In the genomic region with DNA sequence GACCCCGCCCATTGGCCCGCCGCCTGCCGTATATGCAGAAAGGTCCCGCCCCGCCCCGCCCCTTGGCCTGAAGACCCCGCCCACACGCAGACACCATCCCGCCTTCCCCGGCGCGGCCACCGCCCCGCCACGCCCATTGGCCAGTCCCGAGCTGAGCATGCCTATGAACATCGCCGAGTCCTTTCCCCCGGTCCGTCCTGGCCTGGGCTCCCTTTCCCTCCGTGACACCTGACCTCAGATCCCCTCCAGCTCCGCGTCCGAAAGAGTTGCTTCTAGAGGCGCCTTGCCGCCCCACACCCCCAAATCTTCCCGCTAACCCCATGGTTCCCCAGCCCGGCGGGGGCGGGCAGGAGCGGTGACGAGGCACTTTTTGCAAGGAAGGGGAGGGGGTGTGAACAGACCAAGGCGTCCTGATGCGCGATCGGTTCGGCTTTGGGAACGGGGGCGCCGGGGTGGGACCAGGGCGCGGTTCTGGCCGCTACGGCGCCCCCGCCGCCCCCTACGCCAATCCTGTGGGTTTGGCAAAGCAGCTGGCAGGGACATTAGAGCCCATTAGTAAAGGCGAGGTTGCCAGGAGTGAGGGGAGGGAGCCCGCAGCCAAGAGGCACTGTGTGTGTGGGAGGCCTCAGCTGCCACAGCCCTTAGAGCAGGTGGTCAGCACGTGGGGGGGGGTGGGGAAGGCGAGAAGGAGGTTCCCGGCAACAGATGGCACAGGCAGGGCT, we compare ENCODE assay signal across 1 cellular context.
A peak's percentile ranks its signal among the peaks of the same experiment; 100 is the strongest.
TF ChIP-seq lines count a peak whose summit lies in the region.

No MANE protein-coding gene starts in this region.

TF ChIP-seq in K562, 482 proteins besides CTCF, POLR2A, EP300 and RAD21 (continued from another document and continues in another):
- TF ChIP-seq NBN (IDR thresholded peaks at IDR 0.05; ENCODE audit: low read depth), result peak; percentile 69; the same call in 1 of the 2 replicates
- peak; percentile 99 for TF ChIP-seq NFE2 (IDR thresholded peaks at IDR 0.05; ENCODE audit: low read depth)
- no peak for TF ChIP-seq HSF4 (CRISPR knock-in tag; IDR thresholded peaks at IDR 0.05; ENCODE audit: borderline replicate concordance)
- TF ChIP-seq ZNF830 (CRISPR knock-in tag; IDR thresholded peaks at IDR 0.05), result no peak
- TF ChIP-seq TCF7 (IDR thresholded peaks at IDR 0.05; ENCODE audit: borderline replicate concordance), result no peak
- peak; percentile 79 for TF ChIP-seq PRDM10 (IDR thresholded peaks at IDR 0.05; ENCODE audit: partially characterized antibody)
- TF ChIP-seq FOXM1 (IDR thresholded peaks at IDR 0.05; ENCODE audit: low read depth), result no peak
- 0 out of 2 replicates have a peak, but pooled peaks have one; percentile 29 for TF ChIP-seq FOXM1 (CRISPR knock-in tag; IDR thresholded peaks at IDR 0.05; ENCODE audit: low read depth)
- TF ChIP-seq SAFB2 (IDR thresholded peaks at IDR 0.05; ENCODE audit: borderline replicate concordance, low read depth, low read length, severe bottlenecking), result no peak
- TF ChIP-seq, protein P1, sequence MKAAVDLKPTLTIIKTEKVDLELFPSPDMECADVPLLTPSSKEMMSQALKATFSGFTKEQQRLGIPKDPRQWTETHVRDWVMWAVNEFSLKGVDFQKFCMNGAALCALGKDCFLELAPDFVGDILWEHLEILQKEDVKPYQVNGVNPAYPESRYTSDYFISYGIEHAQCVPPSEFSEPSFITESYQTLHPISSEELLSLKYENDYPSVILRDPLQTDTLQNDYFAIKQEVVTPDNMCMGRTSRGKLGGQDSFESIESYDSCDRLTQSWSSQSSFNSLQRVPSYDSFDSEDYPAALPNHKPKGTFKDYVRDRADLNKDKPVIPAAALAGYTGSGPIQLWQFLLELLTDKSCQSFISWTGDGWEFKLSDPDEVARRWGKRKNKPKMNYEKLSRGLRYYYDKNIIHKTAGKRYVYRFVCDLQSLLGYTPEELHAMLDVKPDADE (conservative IDR thresholded peaks at IDR 0.05; ENCODE audit: control insufficient read depth, low read depth, low read length), result 0 out of 2 replicates have a peak, but pooled peaks have one; percentile 32
- TF ChIP-seq E2F3 (CRISPR knock-in tag; IDR thresholded peaks at IDR 0.05), result 0 out of 2 replicates have a peak, but pooled peaks have one; percentile 30
- no peak for TF ChIP-seq SIRT6 (IDR thresholded peaks at IDR 0.05; ENCODE audit: low read depth, low read length)
- TF ChIP-seq CBFA2T2 (conservative IDR thresholded peaks at IDR 0.05), result peak; percentile 78
- TF ChIP-seq, protein P2, sequence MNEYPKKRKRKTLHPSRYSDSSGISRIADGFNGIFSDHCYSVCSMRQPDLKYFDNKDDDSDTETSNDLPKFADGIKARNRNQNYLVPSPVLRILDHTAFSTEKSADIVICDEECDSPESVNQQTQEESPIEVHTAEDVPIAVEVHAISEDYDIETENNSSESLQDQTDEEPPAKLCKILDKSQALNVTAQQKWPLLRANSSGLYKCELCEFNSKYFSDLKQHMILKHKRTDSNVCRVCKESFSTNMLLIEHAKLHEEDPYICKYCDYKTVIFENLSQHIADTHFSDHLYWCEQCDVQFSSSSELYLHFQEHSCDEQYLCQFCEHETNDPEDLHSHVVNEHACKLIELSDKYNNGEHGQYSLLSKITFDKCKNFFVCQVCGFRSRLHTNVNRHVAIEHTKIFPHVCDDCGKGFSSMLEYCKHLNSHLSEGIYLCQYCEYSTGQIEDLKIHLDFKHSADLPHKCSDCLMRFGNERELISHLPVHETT (CRISPR knock-in tag; conservative IDR thresholded peaks at IDR 0.05 in 1 of 2, IDR thresholded peaks at IDR 0.05 in 1 of 2), result peak in 1 of 2 experiments; percentile 81; a peak in 1 of 4 replicates
- TF ChIP-seq GATA2 (CRISPR knock-in tag; IDR thresholded peaks at IDR 0.05), result no peak
- no peak; the same call in 1 of the 2 replicates for TF ChIP-seq GTF2F1 (IDR thresholded peaks at IDR 0.05; ENCODE audit: low read depth, low read length)
- no peak for TF ChIP-seq STAG1 (CRISPR knock-in tag; IDR thresholded peaks at IDR 0.05; ENCODE audit: borderline replicate concordance)
- TF ChIP-seq SMC3 (conservative IDR thresholded peaks at IDR 0.05; ENCODE audit: insufficient read depth, low read depth, low read length), result 0 out of 2 replicates have a peak, but pooled peaks have one; percentile 1
- no peak for TF ChIP-seq HDAC3 (IDR thresholded peaks at IDR 0.05; ENCODE audit: borderline replicate concordance, partially characterized antibody)
- no peak for TF ChIP-seq TRIM25 (IDR thresholded peaks at IDR 0.05; ENCODE audit: borderline replicate concordance)
- TF ChIP-seq SMAD4 (CRISPR knock-in tag; conservative IDR thresholded peaks at IDR 0.05), result peak; percentile 69
- TF ChIP-seq MXD1 (CRISPR knock-in tag; IDR thresholded peaks at IDR 0.05; ENCODE audit: borderline replicate concordance, poor library complexity, severe bottlenecking), result no peak
- TF ChIP-seq MYNN (IDR thresholded peaks at IDR 0.05), result peak; percentile 8; the same call in 1 of the 2 replicates
- no peak for TF ChIP-seq MYNN (CRISPR knock-in tag; IDR thresholded peaks at IDR 0.05)
- peak; percentile 56; the same call in 1 of the 2 replicates for TF ChIP-seq ZNF431 (CRISPR knock-in tag; IDR thresholded peaks at IDR 0.05)
- TF ChIP-seq RFX7 (CRISPR knock-in tag; IDR thresholded peaks at IDR 0.05), result no peak
- 0 out of 3 replicates have a peak, but pooled peaks of 1 of the 2 experiments have one; percentile 38 for TF ChIP-seq CBX3 (IDR thresholded peaks at IDR 0.05; ENCODE audit: borderline replicate concordance in 1 of 2, low read length in 2 of 2)
- no peak for TF ChIP-seq CHD1 (IDR thresholded peaks at IDR 0.05; ENCODE audit: low read length)
- TF ChIP-seq CBX5 (IDR thresholded peaks at IDR 0.05; ENCODE audit: borderline replicate concordance, low read depth), result no peak
- TF ChIP-seq KLF1 (tag; IDR thresholded peaks at IDR 0.05), result peak; percentile 54; the same call in 1 of the 2 replicates
- TF ChIP-seq ZFP36 (IDR thresholded peaks at IDR 0.05; ENCODE audit: low read depth, low read length, partially characterized antibody), result peak; percentile 4
- peak; percentile 16; the same call in 1 of the 2 replicates for TF ChIP-seq POLR2H (tag; IDR thresholded peaks at IDR 0.05; ENCODE audit: low read depth)
- TF ChIP-seq MCM7 (IDR thresholded peaks at IDR 0.05), result no peak
- TF ChIP-seq TRIM28 (IDR thresholded peaks at IDR 0.05), result peak; percentile 59; the same call in 1 of the 2 replicates
- TF ChIP-seq, protein P3, sequence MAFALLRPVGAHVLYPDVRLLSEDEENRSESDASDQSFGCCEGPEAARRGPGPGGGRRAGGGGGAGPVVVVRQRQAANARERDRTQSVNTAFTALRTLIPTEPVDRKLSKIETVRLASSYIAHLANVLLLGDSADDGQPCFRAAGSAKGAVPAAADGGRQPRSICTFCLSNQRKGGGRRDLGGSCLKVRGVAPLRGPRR (CRISPR knock-in tag; IDR thresholded peaks at IDR 0.05), result peak; percentile 71; the same call in 1 of the 2 replicates
- TF ChIP-seq MTA3 (IDR thresholded peaks at IDR 0.05; ENCODE audit: borderline replicate concordance), result peak; percentile 79
- TF ChIP-seq ZNF778 (CRISPR knock-in tag; IDR thresholded peaks at IDR 0.05), result no peak
- no peak for TF ChIP-seq ZNF586 (CRISPR knock-in tag; conservative IDR thresholded peaks at IDR 0.05)
- TF ChIP-seq ZFX (CRISPR knock-in tag; IDR thresholded peaks at IDR 0.05), result peak; percentile 80
- peak; percentile 94 for TF ChIP-seq NFE2L1 (tag; IDR thresholded peaks at IDR 0.05; ENCODE audit: borderline replicate concordance, low read depth)
- TF ChIP-seq ZC3H4 (CRISPR knock-in tag; IDR thresholded peaks at IDR 0.05; ENCODE audit: borderline replicate concordance), result 0 out of 2 replicates have a peak, but pooled peaks have one; percentile 17
- TF ChIP-seq, protein P4, sequence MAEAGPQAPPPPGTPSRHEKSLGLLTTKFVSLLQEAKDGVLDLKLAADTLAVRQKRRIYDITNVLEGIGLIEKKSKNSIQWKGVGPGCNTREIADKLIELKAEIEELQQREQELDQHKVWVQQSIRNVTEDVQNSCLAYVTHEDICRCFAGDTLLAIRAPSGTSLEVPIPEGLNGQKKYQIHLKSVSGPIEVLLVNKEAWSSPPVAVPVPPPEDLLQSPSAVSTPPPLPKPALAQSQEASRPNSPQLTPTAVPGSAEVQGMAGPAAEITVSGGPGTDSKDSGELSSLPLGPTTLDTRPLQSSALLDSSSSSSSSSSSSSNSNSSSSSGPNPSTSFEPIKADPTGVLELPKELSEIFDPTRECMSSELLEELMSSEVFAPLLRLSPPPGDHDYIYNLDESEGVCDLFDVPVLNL (CRISPR knock-in tag; IDR thresholded peaks at IDR 0.05; ENCODE audit: low read depth), result 0 out of 2 replicates have a peak, but pooled peaks have one; percentile 9
- no peak for TF ChIP-seq ZNF140 (CRISPR knock-in tag; IDR thresholded peaks at IDR 0.05)
- TF ChIP-seq ZBTB7A (IDR thresholded peaks at IDR 0.05; ENCODE audit: borderline replicate concordance, control insufficient read depth, low read depth, low read length), result peak; percentile 34; the same call in 1 of the 2 replicates
- 0 out of 2 replicates have a peak, but pooled peaks have one; percentile 53 for TF ChIP-seq MITF (IDR thresholded peaks at IDR 0.05)
- no peak for TF ChIP-seq POLR2AphosphoS5 (IDR thresholded peaks at IDR 0.05; ENCODE audit: control insufficient read depth, insufficient read depth, low read depth, low read length)
- no peak for TF ChIP-seq FIP1L1 (IDR thresholded peaks at IDR 0.05; ENCODE audit: low read depth, low read length, poor library complexity, severe bottlenecking)
- peak; percentile 75 for TF ChIP-seq POLR2B (IDR thresholded peaks at IDR 0.05; ENCODE audit: low read depth, partially characterized antibody)
- TF ChIP-seq ZNF324 (CRISPR knock-in tag; IDR thresholded peaks at IDR 0.05), result 0 out of 2 replicates have a peak, but pooled peaks have one; percentile 41
- TF ChIP-seq, protein P5, sequence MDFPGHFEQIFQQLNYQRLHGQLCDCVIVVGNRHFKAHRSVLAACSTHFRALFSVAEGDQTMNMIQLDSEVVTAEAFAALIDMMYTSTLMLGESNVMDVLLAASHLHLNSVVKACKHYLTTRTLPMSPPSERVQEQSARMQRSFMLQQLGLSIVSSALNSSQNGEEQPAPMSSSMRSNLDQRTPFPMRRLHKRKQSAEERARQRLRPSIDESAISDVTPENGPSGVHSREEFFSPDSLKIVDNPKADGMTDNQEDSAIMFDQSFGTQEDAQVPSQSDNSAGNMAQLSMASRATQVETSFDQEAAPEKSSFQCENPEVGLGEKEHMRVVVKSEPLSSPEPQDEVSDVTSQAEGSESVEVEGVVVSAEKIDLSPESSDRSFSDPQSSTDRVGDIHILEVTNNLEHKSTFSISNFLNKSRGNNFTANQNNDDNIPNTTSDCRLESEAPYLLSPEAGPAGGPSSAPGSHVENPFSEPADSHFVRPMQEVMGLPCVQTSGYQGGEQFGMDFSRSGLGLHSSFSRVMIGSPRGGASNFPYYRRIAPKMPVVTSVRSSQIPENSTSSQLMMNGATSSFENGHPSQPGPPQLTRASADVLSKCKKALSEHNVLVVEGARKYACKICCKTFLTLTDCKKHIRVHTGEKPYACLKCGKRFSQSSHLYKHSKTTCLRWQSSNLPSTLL (IDR thresholded peaks at IDR 0.05), result no peak
- 0 out of 2 replicates have a peak, but pooled peaks have one; percentile 65 for TF ChIP-seq ERF (CRISPR knock-in tag; IDR thresholded peaks at IDR 0.05)
